21 cellular contexts compared by ENCODE assay signal in genomic region chr9:130429407-130429806, GRCh38. TPM values are rescaled to one million over a fixed set of nuclear protein-coding genes. Genes with fewer than 3 reads are reported as not detected.
DNase-seq lines count a peak whose midpoint lies in the region; ATAC-seq and TF ChIP-seq lines count a peak whose summit lies in the region.
"Had no signal": no experiment of that assay in that cellular context is flagged by ENCODE, and none has a peak within 500 bp of the region (broad histone marks: within the 10 kb centered on the region; RNA-seq: fewer than 3 reads in every experiment).

No MANE protein-coding gene starts in this region.

- no peaks in the 10 kb centered on the region for H3K79me1 ChIP-seq in mesenchymal stem cell (replicated peaks; ENCODE audit: low read length, poor library complexity, severe bottlenecking)

- ATAC-seq in right cardiac atrium, result no peak
- no peak for ATAC-seq in left cardiac atrium
- ATAC-seq: A549, GM23338 had no signal

- H3K14ac ChIP-seq in mesenchymal stem cell (ENCODE audit: low read length in 2 of 2), result no peak overlapping the region

- no peak overlapping the region for H3K27ac ChIP-seq in right cardiac atrium (ENCODE audit: low read length)
- peak overlapping the region; percentile 86 for H3K27ac ChIP-seq in RWPE1
- H3K27ac ChIP-seq in mesenchymal stem cell (ENCODE audit: low read length, poor library complexity, severe bottlenecking), result no peak overlapping the region
- H3K27ac ChIP-seq: A549; BLaER1 treated with 17β-estradiol and CSF1 and Interleukin-3, amounts not matched to agents 10 nM and 100 nM had no signal

- no peak overlapping the region for H2AK5ac ChIP-seq in mesenchymal stem cell (ENCODE audit: low read length, severe bottlenecking)

- no peak overlapping the region for H2BK5ac ChIP-seq in mesenchymal stem cell (ENCODE audit: low read depth, low read length, poor library complexity, severe bottlenecking)

- no peak overlapping the region for H4K91ac ChIP-seq in mesenchymal stem cell (ENCODE audit: low read length)

- CTCF ChIA-PET in RWPE1 (lab: Yijun Ruan, JAX), result interaction anchor here (0.6 to 0.7 kb wide), 2 partner anchors 32 to 210 kb away, joined by 3 read pairs; no protein-coding TSS in a partner anchor

- H3K4me1 ChIP-seq in right cardiac atrium (ENCODE audit: control insufficient read depth, insufficient read depth, low read length), result no peaks in the 10 kb centered on the region
- peaks cover 38% of the 10 kb centered on the region for H3K4me1 ChIP-seq in mesenchymal stem cell (ENCODE audit: control insufficient read depth, insufficient read depth, low read depth, low read length)

- POLR2A ChIA-PET in RWPE1 (lab: Yijun Ruan, JAX; ENCODE audit: low non-redundant PET), result no interaction called here

- H3K4me2 ChIP-seq in mesenchymal stem cell (ENCODE audit: low read length, poor library complexity, severe bottlenecking), result no peak overlapping the region
- H3K4me2 ChIP-seq: A549; BLaER1 treated with 17β-estradiol and CSF1 and Interleukin-3, amounts not matched to agents 10 nM and 100 nM; GM23338 had no signal

- no peak for TF ChIP-seq CTCF in RWPE1 (conservative IDR thresholded peaks at IDR 0.05; ENCODE audit: low read depth)

- intact Hi-C loops in right cardiac atrium (cut with DNase I), result no loop called here
- intact Hi-C loops in left cardiac atrium (cut with DNase I), result no loop called here

- H3K18ac ChIP-seq in mesenchymal stem cell (ENCODE audit: low read depth in 1 of 2, low read length in 2 of 2), result no peak overlapping the region

- WGBS in right cardiac atrium, result 92% methylated on average over 13 of the region's 13 CpGs
- 94% methylated on average over 13 of the region's 13 CpGs for WGBS in mesenchymal stem cell

- H3K4me3 ChIP-seq in right cardiac atrium (ENCODE audit: low read length) (no peak overlapping the region), mesenchymal stem cell (ENCODE audit: insufficient read depth in 1 of 2, low read depth in 1 of 2, low read length in 2 of 2) (no peak overlapping the region)
- H3K4me3 ChIP-seq: A549; BLaER1 treated with 17β-estradiol and CSF1 and Interleukin-3, amounts not matched to agents 10 nM and 100 nM; GM23338; HAP-1 had no signal

- no peak overlapping the region for H2BK12ac ChIP-seq in mesenchymal stem cell (ENCODE audit: low read length in 2 of 2)

- no peak overlapping the region for H2BK120ac ChIP-seq in mesenchymal stem cell (ENCODE audit: low read depth, low read length)

- no peak overlapping the region for H4K8ac ChIP-seq in mesenchymal stem cell (ENCODE audit: low read length)

- peak overlapping the region; percentile 2 for H2BK15ac ChIP-seq in mesenchymal stem cell (ENCODE audit: low read depth, poor library complexity, severe bottlenecking)

- no peak overlapping the region for H3K9ac ChIP-seq in mesenchymal stem cell (ENCODE audit: low read length)
- H3K9ac ChIP-seq: BLaER1 treated with 17β-estradiol and CSF1 and Interleukin-3, amounts not matched to agents 10 nM and 100 nM had no signal

- no peak overlapping the region for H3K23ac ChIP-seq in mesenchymal stem cell (ENCODE audit: low read length in 2 of 2)

- peaks cover 0 to 4% of the 10 kb centered on the region in 2 experiments for H3K36me3 ChIP-seq in mesenchymal stem cell (ENCODE audit: control insufficient read depth in 1 of 2, insufficient read depth in 2 of 2, low read depth in 1 of 2, low read length in 2 of 2)
- H3K36me3 ChIP-seq: BE2C; BLaER1 treated with 17β-estradiol and CSF1 and Interleukin-3, amounts not matched to agents 10 nM and 100 nM; HAP-1 had no signal

- H3K4ac ChIP-seq in mesenchymal stem cell (ENCODE audit: low read depth in 1 of 2, low read length in 2 of 2), result no peak overlapping the region

- H3K27me3 ChIP-seq in right cardiac atrium (ENCODE audit: control insufficient read depth, insufficient read depth) (no peaks in the 10 kb centered on the region), mesenchymal stem cell (ENCODE audit: control insufficient read depth in 1 of 2, insufficient read depth in 1 of 2, low read length in 2 of 2) (peaks cover 0 to 32% of the 10 kb centered on the region in 2 experiments)
- H3K27me3 ChIP-seq: BE2C had no signal

- no peak overlapping the region for H2AFZ ChIP-seq in mesenchymal stem cell (ENCODE audit: low read depth, low read length)
- H2AFZ ChIP-seq: GM23338 had no signal

- DNase-seq in right cardiac atrium, result peak in 2 of 3 donors; percentile 42 to 47
- DNase-seq in left cardiac atrium, result no peak
- DNase-seq in RWPE1 (ENCODE audit: low spot score), result no peak
- DNase-seq in mesenchymal stem cell, result no peak
- no peak for DNase-seq in stimulated activated CD4-positive, alpha-beta T cell treated with anti-CD3 and anti-CD28 coated beads, Interleukin-4, amount 100 ng/mL, for 4 hours
- DNase-seq in glomerular visceral epithelial cell (ENCODE audit: extremely low spot score), result no peak
- DNase-seq: 8988T; ACHN; AML-193; BE2C; Calu3; CD4-positive, alpha-beta T cell; CD8-positive, alpha-beta memory T cell; DMS79 treated with DMSO at 0.1 percent for 48 hours; GF-D8; HFFc6 had no signal

- H3K9me3 ChIP-seq in right cardiac atrium (ENCODE audit: control insufficient read depth, low read length), result no peaks in the 10 kb centered on the region
- H3K9me3 ChIP-seq in mesenchymal stem cell (ENCODE audit: control insufficient read depth, low read length), result peaks cover 3% of the 10 kb centered on the region
- H3K9me3 ChIP-seq: A549, BE2C, HAP-1 had no signal

RNA-seq across cellular contexts. Expression of gene ASS1, which starts 15.4 kb away (rescaled TPM):
- 10 to 100 TPM; 37.6 to 88.3 (median 52.9) TPM for total RNA-seq in right cardiac atrium
- polyA plus RNA-seq in right cardiac atrium, result 77.8 TPM
- total RNA-seq in left cardiac atrium, result 10 to 100 TPM; 88.1 to 95.0 TPM
- 27.8 TPM for polyA plus RNA-seq in mesenchymal stem cell (2013, experiment 1 of 2)
- 28.1 TPM for polyA plus RNA-seq in mesenchymal stem cell (2013, experiment 2 of 2)
- total RNA-seq: CD4-positive, alpha-beta T cell had no signal
- polyA plus RNA-seq: CD14-positive monocyte; CD8-positive, alpha-beta memory T cell had no signal

Comparison
In these comparisons a context has a peak if more than half of its experiments do, and no peak if none do; other contexts are left out.
1. DNase-seq: peak in right cardiac atrium (2 of 3); none in left cardiac atrium (single experiment), RWPE1 (single experiment), mesenchymal stem cell (single experiment), stimulated activated CD4-positive, alpha-beta T cell treated with anti-CD3 and anti-CD28 coated beads, Interleukin-4, amount 100 ng/mL, for 4 hours (0 of 2) and glomerular visceral epithelial cell (single experiment).